Comparison of ENCODE assay signal across 8 cellular contexts in genomic region chr19:3575260-3575741, GRCh38. TPM values are rescaled to one million over a fixed set of nuclear protein-coding genes. Genes with fewer than 3 reads are reported as not detected.
A peak's percentile ranks its signal among the peaks of the same experiment; 100 is the strongest.
DNase-seq lines count a peak whose midpoint lies in the region; ATAC-seq and TF ChIP-seq lines count a peak whose summit lies in the region.

No MANE protein-coding gene starts in this region.

- peaks cover 33% of the 10 kb centered on the region for H3K4me1 Mint-ChIP-seq in nephron progenitor cell

- no peak overlapping the region for H3K4me3 ChIP-seq in astrocyte of the spinal cord (ENCODE audit: low read depth, low read length)

- H3K36me3 Mint-ChIP-seq in nephron progenitor cell (ENCODE audit: low read depth): peaks cover 20% of the 10 kb centered on the region

- DNase-seq in NCI-H524 (lab: John Stamatoyannopoulos, UW): peak; percentile 35 to 64
- DNase-seq in NCI-H524 treated with DMSO at 0.1 percent for 48 hours (lab: John Stamatoyannopoulos, UW): no peak
- peak; percentile 44 for DNase-seq in MV-4-11 (lab: John Stamatoyannopoulos, UW)
- DNase-seq in astrocyte of the spinal cord (ENCODE audit: low read depth, low spot score): peak; percentile 41
- DNase-seq in nephron progenitor cell: peak; percentile 45
- no peak for DNase-seq in NCI-H2196 (lab: John Stamatoyannopoulos, UW; ENCODE audit: unreplicated experiment)
- DNase-seq in Right ventricle myocardium inferior (ENCODE audit: missing footprints): no peak
- no peak for DNase-seq in SIG-M5 (lab: John Stamatoyannopoulos, UW)

- no peak overlapping the region for H3K27ac Mint-ChIP-seq in nephron progenitor cell

- peak overlapping the region; percentile 75 for H3K4me3 Mint-ChIP-seq in nephron progenitor cell

- no peak for ATAC-seq in Right ventricle myocardium inferior

- no peaks in the 10 kb centered on the region for H3K9me3 Mint-ChIP-seq in nephron progenitor cell

- intact Hi-C loops in Right ventricle myocardium inferior (cut with DNase I): no loop called here

- peaks cover 63% of the 10 kb centered on the region for H3K27me3 Mint-ChIP-seq in nephron progenitor cell (ENCODE audit: low read depth, poor library complexity)

- peak; percentile 49 for TF ChIP-seq CTCF in astrocyte of the spinal cord (IDR thresholded peaks at IDR 0.05; ENCODE audit: low read depth, low read length)
- TF ChIP-seq CTCF in nephron progenitor cell (IDR thresholded peaks at IDR 0.05): no peak

- in situ Hi-C loops in astrocyte of the spinal cord (cut with HindIII; ENCODE audit: low sequenced_read_pairs): no loop called here

RNA-seq across cellular contexts. Expression of gene HMG20B, which starts 2.6 kb away (rescaled TPM):
- 37.0 TPM for total RNA-seq in Right ventricle myocardium inferior

RNA-seq across cellular contexts. Expression of gene GIPC3, which starts 10.0 kb away (rescaled TPM):
- 2.7 TPM for total RNA-seq in Right ventricle myocardium inferior

RNA-seq across cellular contexts. Expression of gene MFSD12, which starts 17.9 kb away (rescaled TPM):
- 23.7 TPM for total RNA-seq in Right ventricle myocardium inferior

RNA-seq across cellular contexts. Expression of gene TBXA2R, which starts 31.4 kb away (rescaled TPM):
- total RNA-seq in Right ventricle myocardium inferior: 4.1 TPM

RNA-seq across cellular contexts. Expression of gene TEKTIP1, which starts 36.3 kb away (rescaled TPM):
- total RNA-seq in Right ventricle myocardium inferior: not detected

Comparison
In these comparisons a context has a peak if more than half of its experiments do, and no peak if none do; other contexts are left out.
1. DNase-seq: peak in NCI-H524 (2 of 2), MV-4-11 (single experiment), astrocyte of the spinal cord (single experiment) and nephron progenitor cell (single experiment); none in NCI-H524 treated with DMSO at 0.1 percent for 48 hours (single experiment), NCI-H2196 (single experiment), Right ventricle myocardium inferior (single experiment) and SIG-M5 (single experiment).